In genomic region chr9:129480705-129481104, GRCh38 we compare ENCODE assay signal across 14 cellular contexts.
DNase-seq lines count a peak whose midpoint lies in the region; ATAC-seq and TF ChIP-seq lines count a peak whose summit lies in the region.
"Had no signal": no experiment of that assay in that cellular context is flagged by ENCODE, and none has a peak within 500 bp of the region (broad histone marks: within the 10 kb centered on the region; RNA-seq: fewer than 3 reads in every experiment).

No MANE protein-coding gene starts in this region.

- no peaks in the 10 kb centered on the region for H3K36me3 Mint-ChIP-seq in osteocyte (ENCODE audit: unreplicated experiment)
- H3K36me3 Mint-ChIP-seq: activated naive CD4-positive, alpha-beta T cell treated with anti-CD3 and anti-CD28 coated beads, Interleukin-2, amount 50 U/mL, for 72 hours had no signal

- no peaks in the 10 kb centered on the region for H3K27me3 Mint-ChIP-seq in osteocyte (ENCODE audit: unreplicated experiment)

- TF ChIP-seq CTCF in heart right ventricle (IDR thresholded peaks at IDR 0.05), result no peak
- TF ChIP-seq CTCF in osteocyte (IDR thresholded peaks at IDR 0.05), result no peak
- TF ChIP-seq CTCF in vagina (IDR thresholded peaks at IDR 0.05), result no peak

- H3K4me1 Mint-ChIP-seq in osteocyte (ENCODE audit: unreplicated experiment), result peaks cover 76% of the 10 kb centered on the region

- H3K9me3 Mint-ChIP-seq in osteocyte (ENCODE audit: unreplicated experiment), result no peaks in the 10 kb centered on the region
- H3K9me3 Mint-ChIP-seq: activated naive CD4-positive, alpha-beta T cell treated with anti-CD3 and anti-CD28 coated beads, Interleukin-2, amount 50 U/mL, for 72 hours had no signal

- H3K36me3 ChIP-seq in heart right ventricle (no peaks in the 10 kb centered on the region), esophagus (ENCODE audit: control insufficient read depth in 2 of 2, insufficient read depth in 2 of 2, low read length in 1 of 2) (no peaks in the 10 kb centered on the region), vagina (no peaks in the 10 kb centered on the region)

- H3K27ac ChIP-seq in heart right ventricle (peak overlapping the region in 9 of 10 donors; percentile 98 to 100 (median 99)), esophagus (ENCODE audit: low read depth in 2 of 2, low read length in 1 of 2) (peak overlapping the region; percentile 92 to 100), vagina (peak overlapping the region; percentile 99)

- peaks cover 30 to 75% (median 46%) of the 10 kb centered on the region in 9 donors for H3K4me1 ChIP-seq in heart right ventricle
- H3K4me1 ChIP-seq in esophagus (ENCODE audit: control insufficient read depth in 2 of 2, insufficient read depth in 2 of 2, low read length in 1 of 2), result peaks cover 4 to 28% of the 10 kb centered on the region in 2 donors
- H3K4me1 ChIP-seq in vagina, result peaks cover 80% of the 10 kb centered on the region

- H3K4me3 ChIP-seq in heart right ventricle, result no peak overlapping the region
- no peak overlapping the region for H3K4me3 ChIP-seq in esophagus (ENCODE audit: low read depth in 1 of 2, low read length in 2 of 2)
- H3K4me3 ChIP-seq in vagina, result no peak overlapping the region

- intact Hi-C loops in heart right ventricle (cut with DNase I) (loop anchor here in 6 of 10 donors (5.0 to 10.0 kb wide), 8 partner anchors 63 to 338 kb away; partner anchors contain the start of gene IER5L (in 1 of the 6)), Right ventricle myocardium superior (cut with DNase I) (loop anchor here (5.0 kb wide), 1 partner anchor 143 kb away; no protein-coding TSS in a partner anchor), vagina (cut with DNase I) (loop anchor here (5.0 kb wide), 5 partner anchors 68 to 303 kb away; partner anchors contain the start of gene IER5L)

- H3K9me3 ChIP-seq in heart right ventricle (no peaks in the 10 kb centered on the region), esophagus (ENCODE audit: control insufficient read depth in 2 of 2, insufficient read depth in 1 of 2, low read depth in 1 of 2, low read length in 1 of 2) (no peaks in the 10 kb centered on the region), vagina (no peaks in the 10 kb centered on the region)

- no peak for DNase-seq in heart right ventricle
- DNase-seq in Right ventricle myocardium superior, result no peak
- no peak for DNase-seq in osteocyte (ENCODE audit: extremely low spot score, unreplicated experiment)
- DNase-seq in vagina (ENCODE audit: extremely low spot score in 2 of 2), result no peak
- no peak for DNase-seq in NCI-H1417 treated with DMSO at 0.1 percent for 48 hours (lab: John Stamatoyannopoulos, UW)
- DNase-seq in A172 (ENCODE audit: low spot score), result no peak
- DNase-seq: activated CD8-positive, alpha-beta T cell treated with anti-CD3 and anti-CD28 coated beads, Interleukin-2, amount 10 ng/mL, durations not matched to agents 7 days and 5 days; GDM1; NCI-H1436 treated with DMSO at 0.1 percent for 48 hours; NCI-H774; SW 1271 had no signal

- H3K27me3 ChIP-seq in heart right ventricle (no peaks in the 10 kb centered on the region), esophagus (ENCODE audit: control insufficient read depth in 1 of 2, insufficient read depth in 2 of 2, low read length in 2 of 2) (no peaks in the 10 kb centered on the region), vagina (no peaks in the 10 kb centered on the region)

- TF ChIP-seq POLR2A in vagina (IDR thresholded peaks at IDR 0.05), result no peak

- ATAC-seq in heart right ventricle (no peak), Right ventricle myocardium superior (ENCODE audit: poor library complexity) (no peak), GM21619 (IDR thresholded peaks at IDR 0.05; ENCODE audit: unreplicated experiment) (no peak)
- ATAC-seq: activated CD8-positive, alpha-beta T cell treated with anti-CD3 and anti-CD28 coated beads, Interleukin-2, amount 10 ng/mL, durations not matched to agents 7 days and 5 days; activated naive CD4-positive, alpha-beta T cell treated with anti-CD3 and anti-CD28 coated beads, Interleukin-2, amount 50 U/mL, for 72 hours had no signal

- H3K27ac Mint-ChIP-seq in osteocyte (ENCODE audit: unreplicated experiment), result peak overlapping the region; percentile 88
- H3K27ac Mint-ChIP-seq: activated CD8-positive, alpha-beta T cell treated with anti-CD3 and anti-CD28 coated beads, Interleukin-2, amount 10 ng/mL, durations not matched to agents 7 days and 5 days; activated naive CD4-positive, alpha-beta T cell treated with anti-CD3 and anti-CD28 coated beads, Interleukin-2, amount 50 U/mL, for 72 hours had no signal

- no peak overlapping the region for H3K4me3 Mint-ChIP-seq in osteocyte (ENCODE audit: unreplicated experiment)
